ENCODE assay signal across 19 cellular contexts in the genomic region with DNA sequence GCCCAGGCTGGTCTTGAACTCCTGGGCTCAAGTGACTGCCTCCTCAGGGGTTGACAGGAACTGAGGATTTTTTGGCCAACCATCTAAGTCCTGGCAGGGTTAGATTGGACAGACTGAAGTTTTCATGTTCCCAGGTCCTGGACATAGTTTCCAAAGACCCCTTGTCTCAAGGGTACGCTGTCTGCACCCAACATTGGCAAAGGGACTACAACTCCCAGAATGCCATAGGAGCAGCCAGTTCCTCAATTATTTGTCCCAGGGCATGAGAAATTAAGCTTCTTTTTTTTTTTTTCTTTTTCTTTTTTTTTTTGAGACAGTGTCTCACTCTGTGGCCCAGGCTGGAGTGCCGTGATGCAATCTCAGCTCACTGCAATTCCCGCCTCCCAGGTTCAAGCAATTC. TPM values are rescaled to one million over a fixed set of nuclear protein-coding genes. Genes with fewer than 3 reads are reported as not detected.
DNase-seq lines count a peak whose midpoint lies in the region; ATAC-seq, FAIRE-seq and TF ChIP-seq lines count a peak whose summit lies in the region.
"Had no signal": no experiment of that assay in that cellular context is flagged by ENCODE, and none has a peak within 500 bp of the region (broad histone marks: within the 10 kb centered on the region; RNA-seq: fewer than 3 reads in every experiment).

No MANE protein-coding gene starts in this region.

- no peak overlapping the region for H2AFZ ChIP-seq in GM12878 (ENCODE audit: control insufficient read depth, low read depth, low read length)
- H2AFZ ChIP-seq: GM23338 had no signal

- no TSS peak for BruUV-seq in GM12878 (replicated peaks; lab: Mats Ljungman, UMichigan)

- no peak overlapping the region for H3K27ac ChIP-seq in GM12878 (ENCODE audit: control insufficient read depth, insufficient read depth)
- H3K27ac ChIP-seq: BLaER1, SJSA1 had no signal

- no peak for ATAC-seq in GM12878
- ATAC-seq: PC-3 had no signal

- no peaks in the 10 kb centered on the region for H3K9me3 ChIP-seq in GM12878 (replicated peaks; ENCODE audit: control insufficient read depth, insufficient read depth, low read length)
- H3K9me3 ChIP-seq: BLaER1, SJSA1 had no signal

- no peak for TF ChIP-seq RAD21 in GM12878 (IDR thresholded peaks at IDR 0.05; ENCODE audit: insufficient read depth, low read depth, low read length)

- H3K27me3 ChIP-seq in GM12878 (replicated peaks in 1 of 2; ENCODE audit: control insufficient read depth in 2 of 2, insufficient read depth in 2 of 2, low read length in 1 of 2) = no peaks in the 10 kb centered on the region
- H3K27me3 ChIP-seq: BLaER1, SJSA1 had no signal

- H3K79me2 ChIP-seq in GM12878 (ENCODE audit: control insufficient read depth, insufficient read depth, low read length) = peaks cover 10% of the 10 kb centered on the region

- no peak overlapping the region for H3K4me3 ChIP-seq in GM12878
- H3K4me3 ChIP-seq: BLaER1, GM23338, SJSA1 had no signal

- no peak overlapping the region for H3K4me2 ChIP-seq in GM12878 (ENCODE audit: control insufficient read depth, insufficient read depth)
- H3K4me2 ChIP-seq: BLaER1, GM23338 had no signal

- DNase-seq in GM12891 (ENCODE audit: insufficient read length, low spot score) = no peak
- no peak for DNase-seq in GM12878 (ENCODE audit: low read depth, low spot score)
- DNase-seq in C1 segment of cervical spinal cord (lab: John Stamatoyannopoulos, UW) = no peak
- no peak for DNase-seq in activated CD4-positive, alpha-beta T cell treated with anti-CD3 and anti-CD28 coated beads for 48 hours
- DNase-seq: CD8-positive, alpha-beta memory T cell; DND-41; NCI-H1048; NCI-H146; NCI-H2081; NCI-H748 treated with DMSO at 0.1 percent for 48 hours; PC-3 had no signal

- no peak for TF ChIP-seq EP300 in GM12878 (IDR thresholded peaks at IDR 0.05; ENCODE audit: borderline replicate concordance in 1 of 2, control insufficient read depth in 1 of 2, low read depth in 2 of 2, low read length in 2 of 2)

- POLR2A ChIA-PET in GM12878 (lab: Charles Lee) = interaction anchor here (0.6 kb wide), 1 partner anchor 12 kb away, joined by 4 read pairs; no protein-coding TSS in a partner anchor

- FAIRE-seq in GM12891 (lab: Jason Lieb, UNC) = no peak
- FAIRE-seq in GM12878 (lab: Jason Lieb, UNC) = no peak
- FAIRE-seq: A204.1, D721Med, G401.6, GM18507 had no signal

- in situ Hi-C loops in GM12878 (cut with MboI) = no loop called here

- TF ChIP-seq POLR2A in GM12891 (IDR thresholded peaks at IDR 0.05; ENCODE audit: low read depth, low read length) (no peak), GM12878 (IDR thresholded peaks at IDR 0.05; ENCODE audit: low read depth, low read length) (no peak)

- peaks cover 4 to 27% of the 10 kb centered on the region in 2 experiments; a peak in 3 of 4 replicates for H3K36me3 ChIP-seq in GM12878 (ENCODE audit: control insufficient read depth in 2 of 2, insufficient read depth in 2 of 2, low read length in 1 of 2)

- H3K9ac ChIP-seq in GM12878 (ENCODE audit: control insufficient read depth, insufficient read depth, low read length) = no peak overlapping the region
- H3K9ac ChIP-seq: BLaER1 had no signal

- intact Hi-C loops in GM12878 (cut with micrococcal nuclease; ENCODE audit: unreplicated experiment) = no loop called here

- peaks cover 3% of the 10 kb centered on the region for H3K4me1 ChIP-seq in GM12878 (ENCODE audit: control insufficient read depth, insufficient read depth, low read length)
- H3K4me1 ChIP-seq: SJSA1 had no signal

- 93% methylated on average over 2 of the region's 3 CpGs for WGBS in GM12878 (ENCODE audit: insufficient coverage, insufficient replicate concordance, low lambda C conversion rate, missing lambda C conversion rate)

- RAD21 ChIA-PET in GM12878 (lab: Charles Lee; ENCODE audit: unreplicated experiment) = no interaction called here

- TF ChIP-seq CTCF in GM12878 (IDR thresholded peaks at IDR 0.05 in 2 of 3, conservative IDR thresholded peaks at IDR 0.05 in 1 of 3; ENCODE audit: control insufficient read depth in 2 of 3, extremely low read depth in 1 of 3, insufficient read depth in 1 of 3, low read depth in 3 of 3, low read length in 3 of 3) = no peak

- no peaks in the 10 kb centered on the region for H4K20me1 ChIP-seq in GM12878 (ENCODE audit: control insufficient read depth, insufficient read depth)
- H4K20me1 ChIP-seq: BLaER1 had no signal

- CTCF ChIA-PET in GM12878 (lab: Yijun Ruan, JAX) = interaction anchor here (1.1 to 2.1 kb wide), 2 partner anchors 12 to 14 kb away, joined by 3 to 11 read pairs; no protein-coding TSS in a partner anchor

- SMC1A ChIA-PET in GM12878 (lab: Charles Lee; ENCODE audit: uncharacterized antibody, unreplicated experiment) = no interaction called here

RNA-seq across cellular contexts. Expression of gene GYS1, which starts 6.9 kb away (rescaled TPM):
- 46.8 TPM for polyA plus RNA-seq in GM12891 (2012; ENCODE audit: low read depth, missing spikeins)
- 77.6 and 83.1 TPM in 2 replicates for total RNA-seq in GM12878 (2013; cell fraction: nucleolus; rRNA removed)
- 35.4 and 39.5 TPM in 2 replicates for total RNA-seq in GM12878 (2014; rRNA removed)
- 20.2 and 21.5 TPM in 2 replicates for total RNA-seq in GM12878 (2014; rRNA removed; fragmentation: Illumina TruSeq; extraction: Trizol)
- 37.3 and 40.2 TPM in 2 replicates for total RNA-seq in GM12878 (2021)
- polyA plus RNA-seq in GM12878 (2011; ENCODE audit: low read depth) = 30.6 TPM
- polyA plus RNA-seq in GM12878 (2011; rRNA removed) = 36.0 and 62.0 TPM in 2 replicates
- 72.2 and 76.1 TPM in 2 replicates for polyA plus RNA-seq in GM12878 (2011; cell fraction: cytosol; rRNA removed)
- 87.8 and 91.9 TPM in 2 replicates for polyA plus RNA-seq in GM12878 (2011; cell fraction: nucleus; rRNA removed)
- 49.4 and 54.4 TPM in 2 replicates for polyA plus RNA-seq in GM12878 (2012)
- polyA plus RNA-seq in GM12878 (2014; fragmentation: Illumina TruSeq; extraction: Trizol) = 40.6 and 44.3 TPM in 2 replicates
- polyA plus RNA-seq in GM12878 (2014; fragmentation: Nextera tagmentation; extraction: Ambion mirVana) = 1 to 10 TPM; 3.7 to 5.8 TPM
- 42.2 and 45.5 TPM in 2 replicates for polyA plus RNA-seq in GM12878 (2014; rRNA removed)
- 10 to 100 TPM; 37.3 to 40.6 TPM for polyA plus RNA-seq in GM12878 (2016; fragmentation: Nextera tagmentation; extraction: Ambion mirVana)
- polyA minus RNA-seq in GM12878 (2011; rRNA and poly(A)+ RNA removed) = 56.8 and 118 TPM in 2 replicates
- polyA minus RNA-seq in GM12878 (2011; cell fraction: cytosol; rRNA and poly(A)+ RNA removed) = 23.9 and 29.7 TPM in 2 replicates
- 38.2 and 52.7 TPM in 2 replicates for polyA minus RNA-seq in GM12878 (2011; cell fraction: nucleus; rRNA and poly(A)+ RNA removed)

RNA-seq across cellular contexts. Expression of gene RUVBL2, which starts 7.5 kb away (rescaled TPM):
- 104 TPM for polyA plus RNA-seq in GM12891 (2012; ENCODE audit: low read depth, missing spikeins)
- 60.9 and 67.9 TPM in 2 replicates for total RNA-seq in GM12878 (2013; cell fraction: nucleolus; rRNA removed)
- total RNA-seq in GM12878 (2014; rRNA removed) (195 and 202 TPM in 2 replicates), GM12878 (2014; rRNA removed; fragmentation: Illumina TruSeq; extraction: Trizol) (80.3 and 97.0 TPM in 2 replicates), GM12878 (2021) (134 and 142 TPM in 2 replicates)
- 38.4 TPM for polyA plus RNA-seq in GM12878 (2011; ENCODE audit: low read depth)
- polyA plus RNA-seq in GM12878 (2011; rRNA removed) (58.7 and 117 TPM in 2 replicates), GM12878 (2014; fragmentation: Illumina TruSeq; extraction: Trizol) (11.8 and 53.8 TPM in 2 replicates), GM12878 (2014; fragmentation: Nextera tagmentation; extraction: Ambion mirVana) (10 to 100 TPM; 33.8 to 70.6 TPM), GM12878 (2014; rRNA removed) (142 and 166 TPM in 2 replicates), GM12878 (2016; fragmentation: Nextera tagmentation; extraction: Ambion mirVana) (100 to 1,000 TPM; 214 to 224 TPM)
- 182 and 281 TPM in 2 replicates for polyA plus RNA-seq in GM12878 (2011; cell fraction: cytosol; rRNA removed)
- 206 and 275 TPM in 2 replicates for polyA plus RNA-seq in GM12878 (2011; cell fraction: nucleus; rRNA removed)
- polyA plus RNA-seq in GM12878 (2012) = 88.4 and 111 TPM in 2 replicates
- polyA minus RNA-seq in GM12878 (2011; rRNA and poly(A)+ RNA removed) = 125 and 207 TPM in 2 replicates
- polyA minus RNA-seq in GM12878 (2011; cell fraction: cytosol; rRNA and poly(A)+ RNA removed) = 59.3 and 70.5 TPM in 2 replicates
- 47.3 and 83.5 TPM in 2 replicates for polyA minus RNA-seq in GM12878 (2011; cell fraction: nucleus; rRNA and poly(A)+ RNA removed)

RNA-seq across cellular contexts. Expression of gene FTL, which starts 21.1 kb away (rescaled TPM):
- polyA plus RNA-seq in GM12891 (2012; ENCODE audit: low read depth, missing spikeins) = 2,219 TPM
- 86.0 and 88.4 TPM in 2 replicates for total RNA-seq in GM12878 (2013; cell fraction: nucleolus; rRNA removed)
- 1,329 and 1,429 TPM in 2 replicates for total RNA-seq in GM12878 (2014; rRNA removed)
- total RNA-seq in GM12878 (2014; rRNA removed; fragmentation: Illumina TruSeq; extraction: Trizol) = 1,207 and 1,334 TPM in 2 replicates
- total RNA-seq in GM12878 (2021) = 994 and 1,017 TPM in 2 replicates
- polyA plus RNA-seq in GM12878 (2011; ENCODE audit: low read depth) = 1,181 TPM
- 148 and 364 TPM in 2 replicates for polyA plus RNA-seq in GM12878 (2011; rRNA removed)
- polyA plus RNA-seq in GM12878 (2011; cell fraction: cytosol; rRNA removed) = 1,075 and 1,106 TPM in 2 replicates
- 345 and 359 TPM in 2 replicates for polyA plus RNA-seq in GM12878 (2011; cell fraction: nucleus; rRNA removed)
- 1,628 and 2,313 TPM in 2 replicates for polyA plus RNA-seq in GM12878 (2012)
- 1,187 and 1,762 TPM in 2 replicates for polyA plus RNA-seq in GM12878 (2014; fragmentation: Illumina TruSeq; extraction: Trizol)
- polyA plus RNA-seq in GM12878 (2014; fragmentation: Nextera tagmentation; extraction: Ambion mirVana) = 1,000 to 10,000 TPM; 5,502 to 8,913 TPM
- polyA plus RNA-seq in GM12878 (2014; rRNA removed) = 1,363 and 1,437 TPM in 2 replicates
- 1,000 to 10,000 TPM; 4,849 to 4,896 TPM for polyA plus RNA-seq in GM12878 (2016; fragmentation: Nextera tagmentation; extraction: Ambion mirVana)
- polyA minus RNA-seq in GM12878 (2011; rRNA and poly(A)+ RNA removed) = 168 and 426 TPM in 2 replicates
- polyA minus RNA-seq in GM12878 (2011; cell fraction: cytosol; rRNA and poly(A)+ RNA removed) = 172 and 175 TPM in 2 replicates
- polyA minus RNA-seq in GM12878 (2011; cell fraction: nucleus; rRNA and poly(A)+ RNA removed) = 67.8 and 78.5 TPM in 2 replicates

RNA-seq across cellular contexts. Expression of gene LHB, which starts 30.7 kb away (rescaled TPM):
- not detected for polyA plus RNA-seq in GM12891 (2012; ENCODE audit: low read depth, missing spikeins)
- total RNA-seq in GM12878 (2013; cell fraction: nucleolus; rRNA removed) = not detected in 2 replicates
- total RNA-seq in GM12878 (2014; rRNA removed) (0.34 TPM in 1 of 2 replicates, not detected in the other), GM12878 (2014; rRNA removed; fragmentation: Illumina TruSeq; extraction: Trizol) (not detected in 2 replicates), GM12878 (2021) (0.46 TPM in 1 of 2 replicates, not detected in the other)
- 1.7 TPM for polyA plus RNA-seq in GM12878 (2011; ENCODE audit: low read depth)
- polyA plus RNA-seq in GM12878 (2011; rRNA removed) (not detected in 2 replicates), GM12878 (2014; fragmentation: Illumina TruSeq; extraction: Trizol) (not detected in 2 replicates), GM12878 (2014; fragmentation: Nextera tagmentation; extraction: Ambion mirVana) (under 1 TPM in 1 of 2 experiments, not detected in 1; 0.20 TPM), GM12878 (2014; rRNA removed) (0.28 TPM in 1 of 2 replicates, not detected in the other), GM12878 (2016; fragmentation: Nextera tagmentation; extraction: Ambion mirVana) (under 1 TPM; 0.60 to 0.72 TPM)
- not detected in 2 replicates for polyA plus RNA-seq in GM12878 (2011; cell fraction: cytosol; rRNA removed)
- 0.97 and 1.1 TPM in 2 replicates for polyA plus RNA-seq in GM12878 (2011; cell fraction: nucleus; rRNA removed)
- 0.54 and 0.60 TPM in 2 replicates for polyA plus RNA-seq in GM12878 (2012)
- not detected in 2 replicates for polyA minus RNA-seq in GM12878 (2011; rRNA and poly(A)+ RNA removed)
- not detected in 2 replicates for polyA minus RNA-seq in GM12878 (2011; cell fraction: cytosol; rRNA and poly(A)+ RNA removed)
- not detected in 2 replicates for polyA minus RNA-seq in GM12878 (2011; cell fraction: nucleus; rRNA and poly(A)+ RNA removed)
- total RNA-seq: CD8-positive, alpha-beta memory T cell; GM23338; NCI-H460; PC-3 had no signal
- polyA plus RNA-seq: CD8-positive, alpha-beta memory T cell had no signal

RNA-seq across cellular contexts. Expression of gene BAX, which starts 31.5 kb away (rescaled TPM):
- polyA plus RNA-seq in GM12891 (2012; ENCODE audit: low read depth, missing spikeins) = 262 TPM
- 45.7 and 48.8 TPM in 2 replicates for total RNA-seq in GM12878 (2013; cell fraction: nucleolus; rRNA removed)
- total RNA-seq in GM12878 (2014; rRNA removed) (114 and 119 TPM in 2 replicates), GM12878 (2014; rRNA removed; fragmentation: Illumina TruSeq; extraction: Trizol) (73.1 and 73.4 TPM in 2 replicates), GM12878 (2021) (221 and 223 TPM in 2 replicates)
- 270 TPM for polyA plus RNA-seq in GM12878 (2011; ENCODE audit: low read depth)
- polyA plus RNA-seq in GM12878 (2011; rRNA removed) (104 and 163 TPM in 2 replicates), GM12878 (2014; fragmentation: Illumina TruSeq; extraction: Trizol) (61.4 and 122 TPM in 2 replicates), GM12878 (2014; fragmentation: Nextera tagmentation; extraction: Ambion mirVana) (10 to 100 TPM in 1 of 2 experiments, 1 to 10 TPM in 1; 7.2 to 15.3 TPM), GM12878 (2014; rRNA removed) (205 and 237 TPM in 2 replicates), GM12878 (2016; fragmentation: Nextera tagmentation; extraction: Ambion mirVana) (100 to 1,000 TPM; 152 to 164 TPM)
- 226 and 231 TPM in 2 replicates for polyA plus RNA-seq in GM12878 (2011; cell fraction: cytosol; rRNA removed)
- 190 and 218 TPM in 2 replicates for polyA plus RNA-seq in GM12878 (2011; cell fraction: nucleus; rRNA removed)
- 155 and 219 TPM in 2 replicates for polyA plus RNA-seq in GM12878 (2012)
- 47.0 and 93.4 TPM in 2 replicates for polyA minus RNA-seq in GM12878 (2011; rRNA and poly(A)+ RNA removed)
- polyA minus RNA-seq in GM12878 (2011; cell fraction: cytosol; rRNA and poly(A)+ RNA removed) = 68.7 and 69.7 TPM in 2 replicates
- polyA minus RNA-seq in GM12878 (2011; cell fraction: nucleus; rRNA and poly(A)+ RNA removed) = 66.3 and 104 TPM in 2 replicates
